Comparison of ENCODE assay signal across 1 cellular context in the genomic region with DNA sequence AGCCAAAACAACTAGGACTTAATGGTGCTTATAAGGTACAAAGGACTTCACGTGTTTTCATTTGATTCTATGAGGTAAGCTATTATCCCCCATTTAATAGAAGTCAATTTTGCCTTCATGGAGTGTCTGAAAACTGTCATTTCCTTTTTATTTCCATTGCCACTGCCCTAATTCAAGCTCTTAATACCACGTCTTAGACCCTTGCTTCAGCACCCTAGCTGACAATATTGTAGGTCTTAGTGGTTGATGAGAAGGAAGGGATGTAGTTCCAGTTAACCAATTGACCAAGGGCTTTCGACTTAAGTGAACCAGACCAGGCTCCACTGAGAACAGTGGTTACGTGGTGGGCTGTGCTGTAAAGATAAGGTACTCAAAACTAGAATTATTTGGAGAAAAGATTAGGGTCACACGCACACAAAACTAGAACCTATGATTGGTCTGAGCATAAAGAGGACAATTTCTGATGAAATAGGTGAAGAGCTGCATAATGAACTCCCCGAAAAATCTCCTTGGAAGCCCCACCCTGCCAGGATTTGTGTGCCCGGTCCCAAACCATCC.
TF ChIP-seq lines count a peak whose summit lies in the region.

No MANE protein-coding gene starts in this region.

TF ChIP-seq in K562, 482 proteins besides CTCF, POLR2A, EP300 and RAD21 (continues in another document):
- TF ChIP-seq, protein P1, sequence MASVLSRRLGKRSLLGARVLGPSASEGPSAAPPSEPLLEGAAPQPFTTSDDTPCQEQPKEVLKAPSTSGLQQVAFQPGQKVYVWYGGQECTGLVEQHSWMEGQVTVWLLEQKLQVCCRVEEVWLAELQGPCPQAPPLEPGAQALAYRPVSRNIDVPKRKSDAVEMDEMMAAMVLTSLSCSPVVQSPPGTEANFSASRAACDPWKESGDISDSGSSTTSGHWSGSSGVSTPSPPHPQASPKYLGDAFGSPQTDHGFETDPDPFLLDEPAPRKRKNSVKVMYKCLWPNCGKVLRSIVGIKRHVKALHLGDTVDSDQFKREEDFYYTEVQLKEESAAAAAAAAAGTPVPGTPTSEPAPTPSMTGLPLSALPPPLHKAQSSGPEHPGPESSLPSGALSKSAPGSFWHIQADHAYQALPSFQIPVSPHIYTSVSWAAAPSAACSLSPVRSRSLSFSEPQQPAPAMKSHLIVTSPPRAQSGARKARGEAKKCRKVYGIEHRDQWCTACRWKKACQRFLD (CRISPR knock-in tag; IDR thresholded peaks at IDR 0.05): no peak
- TF ChIP-seq, protein P2, sequence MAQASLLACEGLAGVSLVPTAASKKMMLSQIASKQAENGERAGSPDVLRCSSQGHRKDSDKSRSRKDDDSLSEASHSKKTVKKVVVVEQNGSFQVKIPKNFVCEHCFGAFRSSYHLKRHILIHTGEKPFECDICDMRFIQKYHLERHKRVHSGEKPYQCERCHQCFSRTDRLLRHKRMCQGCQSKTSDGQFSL (CRISPR knock-in tag; IDR thresholded peaks at IDR 0.05): no peak
- TF ChIP-seq, protein P2 (tag; IDR thresholded peaks at IDR 0.05): no peak
- TF ChIP-seq PML (IDR thresholded peaks at IDR 0.05; ENCODE audit: low read length) (peak; percentile 65), STAT5A (IDR thresholded peaks at IDR 0.05; ENCODE audit: borderline replicate concordance, low read length) (peak; percentile 56; the same call in 1 of the 2 replicates), ZNF316 (IDR thresholded peaks at IDR 0.05) (no peak), PHTF2 (CRISPR knock-in tag; IDR thresholded peaks at IDR 0.05) (no peak), ATF7 (IDR thresholded peaks at IDR 0.05) (0 out of 2 replicates have a peak, but pooled peaks have one; percentile 24), ATF1 (CRISPR knock-in tag; IDR thresholded peaks at IDR 0.05) (no peak), ATF1 (tag; IDR thresholded peaks at IDR 0.05) (peak; percentile 50), CBX1 (IDR thresholded peaks at IDR 0.05; ENCODE audit: low read depth) (no peak), ESRRA (IDR thresholded peaks at IDR 0.05; ENCODE audit: borderline replicate concordance, low read depth) (peak; percentile 25; the same call in 1 of the 2 replicates), CBFA2T3 (IDR thresholded peaks at IDR 0.05) (peak; percentile 85), CHD2 (IDR thresholded peaks at IDR 0.05; ENCODE audit: low read depth, low read length) (no peak), LCOR (CRISPR knock-in tag; IDR thresholded peaks at IDR 0.05) (peak; percentile 42; the same call in 1 of the 2 replicates), RNF2 (IDR thresholded peaks at IDR 0.05) (no peak), KDM1A (IDR thresholded peaks at IDR 0.05) (peak; percentile 32 to 45; a peak in 2 of 4 replicates), DPF2 (IDR thresholded peaks at IDR 0.05) (peak; percentile 71), HDAC2 (IDR thresholded peaks at IDR 0.05) (peak; percentile 15; the same call in 1 of the 2 replicates), NRF1 (conservative IDR thresholded peaks at IDR 0.05 in 1 of 2, IDR thresholded peaks at IDR 0.05 in 1 of 2) (peak in 1 of 2 experiments; percentile 8; a peak in 1 of 4 replicates), ELF2 (CRISPR knock-in tag; IDR thresholded peaks at IDR 0.05) (no peak), RB1 (IDR thresholded peaks at IDR 0.05; ENCODE audit: low read depth) (no peak), CTBP1 (IDR thresholded peaks at IDR 0.05; ENCODE audit: borderline replicate concordance) (peak; percentile 48; the same call in 1 of the 2 replicates), TAL1 (IDR thresholded peaks at IDR 0.05) (peak; percentile 85), SNIP1 (IDR thresholded peaks at IDR 0.05; ENCODE audit: low read depth) (no peak), PYGO2 (tag; IDR thresholded peaks at IDR 0.05) (no peak), DACH1 (IDR thresholded peaks at IDR 0.05; ENCODE audit: partially characterized antibody) (no peak), ZNF212 (CRISPR knock-in tag; IDR thresholded peaks at IDR 0.05) (no peak), THRAP3 (IDR thresholded peaks at IDR 0.05; ENCODE audit: borderline replicate concordance) (no peak), CXXC5 (CRISPR knock-in tag; IDR thresholded peaks at IDR 0.05) (peak; percentile 82), SP2 (IDR thresholded peaks at IDR 0.05; ENCODE audit: extremely low read depth, low read depth, low read length, poor library complexity, severe bottlenecking) (no peak), PRMT5 (CRISPR knock-in tag; IDR thresholded peaks at IDR 0.05) (no peak), ZC3H8 (IDR thresholded peaks at IDR 0.05) (no peak), ZNF124 (CRISPR knock-in tag; IDR thresholded peaks at IDR 0.05) (no peak), CHCHD3 (CRISPR knock-in tag; IDR thresholded peaks at IDR 0.05) (no peak), LEF1 (IDR thresholded peaks at IDR 0.05) (peak; percentile 22; the same call in 1 of the 2 replicates), MAFF (IDR thresholded peaks at IDR 0.05; ENCODE audit: low read length) (no peak), SMARCA4 (IDR thresholded peaks at IDR 0.05) (peak; percentile 56; the same call in 1 of the 2 replicates)
- TF ChIP-seq, protein P3, sequence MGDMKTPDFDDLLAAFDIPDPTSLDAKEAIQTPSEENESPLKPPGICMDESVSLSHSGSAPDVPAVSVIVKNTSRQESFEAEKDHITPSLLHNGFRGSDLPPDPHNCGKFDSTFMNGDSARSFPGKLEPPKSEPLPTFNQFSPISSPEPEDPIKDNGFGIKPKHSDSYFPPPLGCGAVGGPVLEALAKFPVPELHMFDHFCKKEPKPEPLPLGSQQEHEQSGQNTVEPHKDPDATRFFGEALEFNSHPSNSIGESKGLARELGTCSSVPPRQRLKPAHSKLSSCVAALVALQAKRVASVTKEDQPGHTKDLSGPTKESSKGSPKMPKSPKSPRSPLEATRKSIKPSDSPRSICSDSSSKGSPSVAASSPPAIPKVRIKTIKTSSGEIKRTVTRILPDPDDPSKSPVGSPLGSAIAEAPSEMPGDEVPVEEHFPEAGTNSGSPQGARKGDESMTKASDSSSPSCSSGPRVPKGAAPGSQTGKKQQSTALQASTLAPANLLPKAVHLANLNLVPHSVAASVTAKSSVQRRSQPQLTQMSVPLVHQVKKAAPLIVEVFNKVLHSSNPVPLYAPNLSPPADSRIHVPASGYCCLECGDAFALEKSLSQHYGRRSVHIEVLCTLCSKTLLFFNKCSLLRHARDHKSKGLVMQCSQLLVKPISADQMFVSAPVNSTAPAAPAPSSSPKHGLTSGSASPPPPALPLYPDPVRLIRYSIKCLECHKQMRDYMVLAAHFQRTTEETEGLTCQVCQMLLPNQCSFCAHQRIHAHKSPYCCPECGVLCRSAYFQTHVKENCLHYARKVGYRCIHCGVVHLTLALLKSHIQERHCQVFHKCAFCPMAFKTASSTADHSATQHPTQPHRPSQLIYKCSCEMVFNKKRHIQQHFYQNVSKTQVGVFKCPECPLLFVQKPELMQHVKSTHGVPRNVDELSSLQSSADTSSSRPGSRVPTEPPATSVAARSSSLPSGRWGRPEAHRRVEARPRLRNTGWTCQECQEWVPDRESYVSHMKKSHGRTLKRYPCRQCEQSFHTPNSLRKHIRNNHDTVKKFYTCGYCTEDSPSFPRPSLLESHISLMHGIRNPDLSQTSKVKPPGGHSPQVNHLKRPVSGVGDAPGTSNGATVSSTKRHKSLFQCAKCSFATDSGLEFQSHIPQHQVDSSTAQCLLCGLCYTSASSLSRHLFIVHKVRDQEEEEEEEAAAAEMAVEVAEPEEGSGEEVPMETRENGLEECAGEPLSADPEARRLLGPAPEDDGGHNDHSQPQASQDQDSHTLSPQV (IDR thresholded peaks at IDR 0.05): no peak
- TF ChIP-seq, protein P4, sequence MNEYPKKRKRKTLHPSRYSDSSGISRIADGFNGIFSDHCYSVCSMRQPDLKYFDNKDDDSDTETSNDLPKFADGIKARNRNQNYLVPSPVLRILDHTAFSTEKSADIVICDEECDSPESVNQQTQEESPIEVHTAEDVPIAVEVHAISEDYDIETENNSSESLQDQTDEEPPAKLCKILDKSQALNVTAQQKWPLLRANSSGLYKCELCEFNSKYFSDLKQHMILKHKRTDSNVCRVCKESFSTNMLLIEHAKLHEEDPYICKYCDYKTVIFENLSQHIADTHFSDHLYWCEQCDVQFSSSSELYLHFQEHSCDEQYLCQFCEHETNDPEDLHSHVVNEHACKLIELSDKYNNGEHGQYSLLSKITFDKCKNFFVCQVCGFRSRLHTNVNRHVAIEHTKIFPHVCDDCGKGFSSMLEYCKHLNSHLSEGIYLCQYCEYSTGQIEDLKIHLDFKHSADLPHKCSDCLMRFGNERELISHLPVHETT (CRISPR knock-in tag; conservative IDR thresholded peaks at IDR 0.05 in 1 of 2, IDR thresholded peaks at IDR 0.05 in 1 of 2): no peak
- TF ChIP-seq, protein P5, sequence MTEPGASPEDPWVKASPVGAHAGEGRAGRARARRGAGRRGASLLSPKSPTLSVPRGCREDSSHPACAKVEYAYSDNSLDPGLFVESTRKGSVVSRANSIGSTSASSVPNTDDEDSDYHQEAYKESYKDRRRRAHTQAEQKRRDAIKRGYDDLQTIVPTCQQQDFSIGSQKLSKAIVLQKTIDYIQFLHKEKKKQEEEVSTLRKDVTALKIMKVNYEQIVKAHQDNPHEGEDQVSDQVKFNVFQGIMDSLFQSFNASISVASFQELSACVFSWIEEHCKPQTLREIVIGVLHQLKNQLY (CRISPR knock-in tag; conservative IDR thresholded peaks at IDR 0.05): no peak
- TF ChIP-seq, protein P6, sequence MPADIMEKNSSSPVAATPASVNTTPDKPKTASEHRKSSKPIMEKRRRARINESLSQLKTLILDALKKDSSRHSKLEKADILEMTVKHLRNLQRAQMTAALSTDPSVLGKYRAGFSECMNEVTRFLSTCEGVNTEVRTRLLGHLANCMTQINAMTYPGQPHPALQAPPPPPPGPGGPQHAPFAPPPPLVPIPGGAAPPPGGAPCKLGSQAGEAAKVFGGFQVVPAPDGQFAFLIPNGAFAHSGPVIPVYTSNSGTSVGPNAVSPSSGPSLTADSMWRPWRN (IDR thresholded peaks at IDR 0.05; ENCODE audit: low read depth): peak; percentile 84
- TF ChIP-seq, protein P7, sequence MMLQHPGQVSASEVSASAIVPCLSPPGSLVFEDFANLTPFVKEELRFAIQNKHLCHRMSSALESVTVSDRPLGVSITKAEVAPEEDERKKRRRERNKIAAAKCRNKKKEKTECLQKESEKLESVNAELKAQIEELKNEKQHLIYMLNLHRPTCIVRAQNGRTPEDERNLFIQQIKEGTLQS (IDR thresholded peaks at IDR 0.05): peak; percentile 19; the same call in 1 of the 2 replicates
- TF ChIP-seq, protein P7 (CRISPR knock-in tag; conservative IDR thresholded peaks at IDR 0.05): no peak
- TF ChIP-seq, protein P8, sequence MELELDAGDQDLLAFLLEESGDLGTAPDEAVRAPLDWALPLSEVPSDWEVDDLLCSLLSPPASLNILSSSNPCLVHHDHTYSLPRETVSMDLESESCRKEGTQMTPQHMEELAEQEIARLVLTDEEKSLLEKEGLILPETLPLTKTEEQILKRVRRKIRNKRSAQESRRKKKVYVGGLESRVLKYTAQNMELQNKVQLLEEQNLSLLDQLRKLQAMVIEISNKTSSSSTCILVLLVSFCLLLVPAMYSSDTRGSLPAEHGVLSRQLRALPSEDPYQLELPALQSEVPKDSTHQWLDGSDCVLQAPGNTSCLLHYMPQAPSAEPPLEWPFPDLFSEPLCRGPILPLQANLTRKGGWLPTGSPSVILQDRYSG (tag; conservative IDR thresholded peaks at IDR 0.05; ENCODE audit: low read depth): no peak
- TF ChIP-seq, protein P9, sequence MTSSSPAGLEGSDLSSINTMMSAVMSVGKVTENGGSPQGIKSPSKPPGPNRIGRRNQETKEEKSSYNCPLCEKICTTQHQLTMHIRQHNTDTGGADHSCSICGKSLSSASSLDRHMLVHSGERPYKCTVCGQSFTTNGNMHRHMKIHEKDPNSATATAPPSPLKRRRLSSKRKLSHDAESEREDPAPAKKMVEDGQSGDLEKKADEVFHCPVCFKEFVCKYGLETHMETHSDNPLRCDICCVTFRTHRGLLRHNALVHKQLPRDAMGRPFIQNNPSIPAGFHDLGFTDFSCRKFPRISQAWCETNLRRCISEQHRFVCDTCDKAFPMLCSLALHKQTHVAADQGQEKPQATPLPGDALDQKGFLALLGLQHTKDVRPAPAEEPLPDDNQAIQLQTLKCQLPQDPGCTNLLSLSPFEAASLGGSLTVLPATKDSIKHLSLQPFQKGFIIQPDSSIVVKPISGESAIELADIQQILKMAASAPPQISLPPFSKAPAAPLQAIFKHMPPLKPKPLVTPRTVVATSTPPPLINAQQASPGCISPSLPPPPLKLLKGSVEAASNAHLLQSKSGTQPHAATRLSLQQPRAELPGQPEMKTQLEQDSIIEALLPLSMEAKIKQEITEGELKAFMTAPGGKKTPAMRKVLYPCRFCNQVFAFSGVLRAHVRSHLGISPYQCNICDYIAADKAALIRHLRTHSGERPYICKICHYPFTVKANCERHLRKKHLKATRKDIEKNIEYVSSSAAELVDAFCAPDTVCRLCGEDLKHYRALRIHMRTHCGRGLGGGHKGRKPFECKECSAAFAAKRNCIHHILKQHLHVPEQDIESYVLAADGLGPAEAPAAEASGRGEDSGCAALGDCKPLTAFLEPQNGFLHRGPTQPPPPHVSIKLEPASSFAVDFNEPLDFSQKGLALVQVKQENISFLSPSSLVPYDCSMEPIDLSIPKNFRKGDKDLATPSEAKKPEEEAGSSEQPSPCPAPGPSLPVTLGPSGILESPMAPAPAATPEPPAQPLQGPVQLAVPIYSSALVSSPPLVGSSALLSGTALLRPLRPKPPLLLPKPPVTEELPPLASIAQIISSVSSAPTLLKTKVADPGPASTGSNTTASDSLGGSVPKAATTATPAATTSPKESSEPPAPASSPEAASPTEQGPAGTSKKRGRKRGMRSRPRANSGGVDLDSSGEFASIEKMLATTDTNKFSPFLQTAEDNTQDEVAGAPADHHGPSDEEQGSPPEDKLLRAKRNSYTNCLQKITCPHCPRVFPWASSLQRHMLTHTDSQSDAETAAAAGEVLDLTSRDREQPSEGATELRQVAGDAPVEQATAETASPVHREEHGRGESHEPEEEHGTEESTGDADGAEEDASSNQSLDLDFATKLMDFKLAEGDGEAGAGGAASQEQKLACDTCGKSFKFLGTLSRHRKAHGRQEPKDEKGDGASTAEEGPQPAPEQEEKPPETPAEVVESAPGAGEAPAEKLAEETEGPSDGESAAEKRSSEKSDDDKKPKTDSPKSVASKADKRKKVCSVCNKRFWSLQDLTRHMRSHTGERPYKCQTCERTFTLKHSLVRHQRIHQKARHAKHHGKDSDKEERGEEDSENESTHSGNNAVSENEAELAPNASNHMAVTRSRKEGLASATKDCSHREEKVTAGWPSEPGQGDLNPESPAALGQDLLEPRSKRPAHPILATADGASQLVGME (CRISPR knock-in tag; IDR thresholded peaks at IDR 0.05): no peak
- TF ChIP-seq, protein P10, sequence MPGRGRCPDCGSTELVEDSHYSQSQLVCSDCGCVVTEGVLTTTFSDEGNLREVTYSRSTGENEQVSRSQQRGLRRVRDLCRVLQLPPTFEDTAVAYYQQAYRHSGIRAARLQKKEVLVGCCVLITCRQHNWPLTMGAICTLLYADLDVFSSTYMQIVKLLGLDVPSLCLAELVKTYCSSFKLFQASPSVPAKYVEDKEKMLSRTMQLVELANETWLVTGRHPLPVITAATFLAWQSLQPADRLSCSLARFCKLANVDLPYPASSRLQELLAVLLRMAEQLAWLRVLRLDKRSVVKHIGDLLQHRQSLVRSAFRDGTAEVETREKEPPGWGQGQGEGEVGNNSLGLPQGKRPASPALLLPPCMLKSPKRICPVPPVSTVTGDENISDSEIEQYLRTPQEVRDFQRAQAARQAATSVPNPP (IDR thresholded peaks at IDR 0.05; ENCODE audit: borderline replicate concordance, insufficient read depth, insufficient read length): no peak
